Comparison of ENCODE assay signal across 13 cellular contexts in the genomic region with DNA sequence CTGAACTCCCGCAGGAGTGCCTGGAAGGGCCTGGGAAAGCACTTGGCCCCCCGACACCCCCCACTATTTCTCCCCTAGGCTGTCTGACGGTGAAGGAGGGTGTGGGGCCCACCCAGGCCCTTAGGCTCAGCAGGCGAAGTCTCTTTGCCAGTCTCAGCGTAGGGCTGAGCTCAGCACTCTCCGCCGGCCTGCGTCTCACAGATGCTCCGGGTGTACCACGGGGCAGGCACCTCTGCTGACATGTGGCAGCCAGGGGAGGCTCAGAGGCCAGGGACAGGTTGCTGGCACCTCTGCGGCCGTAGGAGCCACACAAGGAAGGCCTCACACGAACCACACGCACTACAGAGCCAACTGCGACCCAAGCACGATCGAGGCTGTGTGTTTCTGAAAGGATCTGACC.
"Had no signal": no experiment of that assay in that cellular context is flagged by ENCODE, and none has a peak within 500 bp of the region (broad histone marks: within the 10 kb centered on the region; RNA-seq: fewer than 3 reads in every experiment).

No MANE protein-coding gene starts in this region.

- H3K36me3 ChIP-seq: esophagus muscularis mucosa, tibial nerve had no signal

- H3K27ac ChIP-seq: esophagus muscularis mucosa, tibial nerve had no signal

- H3K4me3 Mint-ChIP-seq: activated CD8-positive, alpha-beta T cell treated with anti-CD3 and anti-CD28 coated beads, Interleukin-2, amount 10 ng/mL, durations not matched to agents 7 days and 5 days; activated naive CD8-positive, alpha-beta T cell treated with anti-CD3 and anti-CD28 coated beads, Interleukin-2, amount 10 ng/mL, durations not matched to agents 7 days and 5 days; nephron; T-cell had no signal

- H3K27me3 Mint-ChIP-seq: activated naive CD8-positive, alpha-beta T cell treated with anti-CD3 and anti-CD28 coated beads, Interleukin-2, amount 10 ng/mL, durations not matched to agents 7 days and 5 days; T-cell had no signal

- H3K4me1 Mint-ChIP-seq: activated naive CD8-positive, alpha-beta T cell treated with anti-CD3 and anti-CD28 coated beads, Interleukin-2, amount 10 ng/mL, durations not matched to agents 7 days and 5 days; T-cell had no signal

- H3K9me3 ChIP-seq: esophagus muscularis mucosa, tibial nerve had no signal

- H3K36me3 Mint-ChIP-seq: activated naive CD8-positive, alpha-beta T cell treated with anti-CD3 and anti-CD28 coated beads, Interleukin-2, amount 10 ng/mL, durations not matched to agents 7 days and 5 days; T-cell had no signal

- DNase-seq: activated CD4-positive, alpha-beta T cell treated with anti-CD3 and anti-CD28 coated beads for 4 hours; activated CD8-positive, alpha-beta memory T cell treated with anti-CD3 and anti-CD28 coated beads, Interleukin-2, amount 50 U/mL, for 48 hours; activated CD8-positive, alpha-beta T cell treated with anti-CD3 and anti-CD28 coated beads, Interleukin-2, amount 10 ng/mL, durations not matched to agents 7 days and 5 days; activated naive CD8-positive, alpha-beta T cell treated with anti-CD3 and anti-CD28 coated beads, Interleukin-2, amount 10 ng/mL, durations not matched to agents 7 days and 5 days; anterior cingulate cortex; foreskin fibroblast; left cardiac atrium; stimulated activated CD4-positive, alpha-beta T cell treated with anti-CD3 and anti-CD28 coated beads, Interleukin-4, amount 100 ng/mL, for 4 hours; T-cell; T1000 had no signal

- H3K9me3 Mint-ChIP-seq: activated naive CD8-positive, alpha-beta T cell treated with anti-CD3 and anti-CD28 coated beads, Interleukin-2, amount 10 ng/mL, durations not matched to agents 7 days and 5 days; nephron; T-cell had no signal

- H3K4me3 ChIP-seq: esophagus muscularis mucosa, tibial nerve had no signal

- H3K27ac Mint-ChIP-seq: activated CD8-positive, alpha-beta T cell treated with anti-CD3 and anti-CD28 coated beads, Interleukin-2, amount 10 ng/mL, durations not matched to agents 7 days and 5 days; activated naive CD8-positive, alpha-beta T cell treated with anti-CD3 and anti-CD28 coated beads, Interleukin-2, amount 10 ng/mL, durations not matched to agents 7 days and 5 days; T-cell had no signal

- H3K27me3 ChIP-seq: esophagus muscularis mucosa, tibial nerve had no signal

- ATAC-seq: activated CD8-positive, alpha-beta T cell treated with anti-CD3 and anti-CD28 coated beads, Interleukin-2, amount 10 ng/mL, durations not matched to agents 7 days and 5 days; left cardiac atrium; T-cell had no signal
